16 cellular contexts compared by ENCODE assay signal in genomic region chr5:143050183-143050582, GRCh38.
"Had no signal": no experiment of that assay in that cellular context is flagged by ENCODE, and none has a peak within 500 bp of the region (broad histone marks: within the 10 kb centered on the region; RNA-seq: fewer than 3 reads in every experiment).

No MANE protein-coding gene starts in this region.

- H3K4me1 ChIP-seq: prostate gland had no signal

- H3K4me3 Mint-ChIP-seq: activated T-cell treated with anti-CD3 and anti-CD28 coated beads, Interleukin-2, amount 50 U/mL, for 24 hours; mesothelial cell of epicardium; T-helper 2 cell treated with Interferon-gamma antibody and Interleukin-4, amounts not matched to agents 5 μg/mL and 100 μg/mL, for 36 hours had no signal

- H3K36me3 ChIP-seq: prostate gland, sigmoid colon, SJCRH30 had no signal

- H3K36me3 Mint-ChIP-seq: mesothelial cell of epicardium had no signal

- H3K27ac ChIP-seq: epithelial cell of prostate, hepatocyte, prostate gland, SJCRH30 had no signal

- H3K9me3 Mint-ChIP-seq: activated T-cell treated with anti-CD3 and anti-CD28 coated beads, Interleukin-2, amount 50 U/mL, for 24 hours; T-helper 2 cell treated with Interferon-gamma antibody and Interleukin-4, amounts not matched to agents 5 μg/mL and 100 μg/mL, for 36 hours had no signal

- H3K4me2 ChIP-seq: hepatocyte had no signal

- H3K79me2 ChIP-seq: hepatocyte had no signal

- H3K27ac Mint-ChIP-seq: mesothelial cell of epicardium; T-helper 2 cell treated with Interferon-gamma antibody and Interleukin-4, amounts not matched to agents 5 μg/mL and 100 μg/mL, for 36 hours had no signal

- DNase-seq: activated CD4-positive, alpha-beta T cell treated with anti-CD3 and anti-CD28 coated beads for 1 hour; activated gamma-delta T cell; activated T-cell treated with anti-CD3 and anti-CD28 coated beads, Interleukin-2, amount 50 U/mL, for 24 hours; effector memory CD4-positive, alpha-beta T cell; nucleus accumbens; sigmoid colon; SJCRH30; stimulated activated CD4-positive, alpha-beta T cell treated with anti-CD3 and anti-CD28 coated beads, Interleukin-12 subunit alpha, Interleukin-12 subunit beta, amount 100 ng/mL, for 4 hours; stimulated activated naive CD4-positive, alpha-beta T cell treated with Interleukin-2 at 50 U/mL for 16 hours; upper lobe of left lung had no signal

- H3K27me3 ChIP-seq: hepatocyte, sigmoid colon, SJCRH30, upper lobe of left lung had no signal

- H3K4me3 ChIP-seq: coronary artery, hepatocyte, prostate gland, sigmoid colon, SJCRH30, upper lobe of left lung had no signal

- H3K27me3 Mint-ChIP-seq: activated T-cell treated with anti-CD3 and anti-CD28 coated beads, Interleukin-2, amount 50 U/mL, for 24 hours had no signal
